In the genomic region with DNA sequence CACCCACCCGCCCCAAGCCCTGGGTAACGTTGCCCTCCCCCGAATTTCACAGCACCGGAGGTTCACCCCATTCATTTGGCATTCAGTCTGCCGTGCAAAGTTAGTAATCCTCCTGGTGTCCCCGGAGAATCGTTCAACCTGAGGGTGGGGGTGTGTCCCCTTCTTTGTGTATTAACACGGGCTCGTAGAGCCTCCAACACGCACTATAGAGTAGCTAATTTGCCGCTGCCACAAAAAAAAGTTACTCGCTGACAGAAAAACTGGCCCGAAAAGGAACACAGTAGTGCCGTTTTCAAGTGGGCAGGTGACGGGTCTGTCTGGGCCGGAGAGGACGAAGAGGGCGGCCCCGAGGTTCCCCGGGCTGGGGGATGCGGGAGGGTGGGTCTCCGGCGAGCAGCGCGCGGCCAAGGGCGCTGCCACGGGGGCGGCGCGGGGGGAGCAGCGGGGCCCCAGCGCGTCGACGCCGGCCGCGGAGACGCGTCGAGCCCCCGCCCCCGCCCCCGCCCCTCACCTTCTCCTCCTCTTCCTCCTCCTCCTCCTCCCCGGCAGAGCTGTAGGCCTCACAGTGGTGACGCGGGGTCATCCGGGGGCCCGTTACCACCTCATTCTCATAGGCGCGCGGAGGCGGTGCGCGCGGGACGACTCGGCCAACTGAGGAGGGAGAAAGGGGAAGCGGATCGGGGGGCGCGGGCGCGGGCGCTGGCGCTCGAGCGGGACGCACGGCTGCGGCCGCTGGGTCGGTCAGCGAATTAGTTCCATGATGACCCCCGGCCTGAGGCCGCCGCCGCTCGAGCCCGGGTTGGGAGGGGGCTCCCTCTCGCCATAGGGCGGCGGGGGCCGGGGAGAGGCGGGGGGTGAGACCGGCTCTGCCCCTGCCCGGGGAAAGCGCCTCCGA, we compare ENCODE assay signal across 8 cellular contexts. TPM values are rescaled to one million over a fixed set of nuclear protein-coding genes. Genes with fewer than 3 reads are reported as not detected.
DNase-seq lines count a peak whose midpoint lies in the region; ATAC-seq and TF ChIP-seq lines count a peak whose summit lies in the region.

No MANE protein-coding gene starts in this region.

- H4K91ac ChIP-seq in mesenchymal stem cell (ENCODE audit: low read length): no peak overlapping the region

- H2AK5ac ChIP-seq in mesenchymal stem cell (ENCODE audit: low read length, severe bottlenecking): no peak overlapping the region

- peak overlapping the region; percentile 88 to 99 for H3K14ac ChIP-seq in mesenchymal stem cell (ENCODE audit: low read length in 2 of 2)

- H4K8ac ChIP-seq in mesenchymal stem cell (ENCODE audit: low read length): peak overlapping the region; percentile 27

- H2BK15ac ChIP-seq in mesenchymal stem cell (ENCODE audit: low read depth, poor library complexity, severe bottlenecking): peak overlapping the region; percentile 60

- H2BK120ac ChIP-seq in mesenchymal stem cell (ENCODE audit: low read depth, low read length): peak overlapping the region; percentile 98

- peak overlapping the region; percentile 71 for H2AFZ ChIP-seq in mesenchymal stem cell (ENCODE audit: low read depth, low read length)

- in situ Hi-C loops in GM13976 (cut with MboI; ENCODE audit: low sequenced_read_pairs, unreplicated experiment): no loop called here

- peak overlapping the region; percentile 63 for H3K4me2 ChIP-seq in mesenchymal stem cell (ENCODE audit: low read length, poor library complexity, severe bottlenecking)

- H3K4me1 Mint-ChIP-seq in activated CD4-positive, alpha-beta memory T cell treated with anti-CD3 and anti-CD28 coated beads for 36 hours (ENCODE audit: low read depth): peaks cover 29% of the 10 kb centered on the region

- intact Hi-C loops in activated CD4-positive, alpha-beta memory T cell treated with anti-CD3 and anti-CD28 coated beads for 36 hours (cut with micrococcal nuclease): loop anchor here (5.0 to 10.0 kb wide), 5 partner anchors 750 to 1563 kb away; partner anchors contain the start of genes RCHY1, SCARB2, THAP6 and USO1

- H3K23ac ChIP-seq in mesenchymal stem cell (ENCODE audit: low read length in 2 of 2): peak overlapping the region in 1 of 2 experiments; percentile 99

- WGBS in mesenchymal stem cell: under 1% methylated on average over 53 of the region's 90 CpGs

- TF ChIP-seq CTCF in GM13976 (IDR thresholded peaks at IDR 0.05; ENCODE audit: borderline replicate concordance, control extremely low read depth, extremely low read depth, insufficient read depth, missing control alignments): no peak

- peak overlapping the region; percentile 84 to 98 for H3K4ac ChIP-seq in mesenchymal stem cell (ENCODE audit: low read depth in 1 of 2, low read length in 2 of 2)

- peak overlapping the region; percentile 85 to 87 for H3K4me3 ChIP-seq in mesenchymal stem cell (ENCODE audit: insufficient read depth in 1 of 2, low read depth in 1 of 2, low read length in 2 of 2)

- H3K18ac ChIP-seq in mesenchymal stem cell (ENCODE audit: low read depth in 1 of 2, low read length in 2 of 2): peak overlapping the region; percentile 87 to 90

- no peaks in the 10 kb centered on the region for H3K9me3 Mint-ChIP-seq in activated CD4-positive, alpha-beta memory T cell treated with anti-CD3 and anti-CD28 coated beads for 36 hours

- H2BK5ac ChIP-seq in mesenchymal stem cell (ENCODE audit: low read depth, low read length, poor library complexity, severe bottlenecking): peak overlapping the region; percentile 96

- peaks cover 14% of the 10 kb centered on the region for H3K36me3 Mint-ChIP-seq in activated CD4-positive, alpha-beta memory T cell treated with anti-CD3 and anti-CD28 coated beads for 36 hours

- peak overlapping the region; percentile 100 for H3K9ac ChIP-seq in mesenchymal stem cell (ENCODE audit: low read length)

- CTCF ChIA-PET in activated CD4-positive, alpha-beta memory T cell treated with anti-CD3 and anti-CD28 coated beads for 36 hours (lab: Charles Lee): interaction anchor here (1.6 to 3.2 kb wide), 3 partner anchors 20 to 128 kb away, joined by 6 to 12 read pairs (median 8); no protein-coding TSS in a partner anchor

- H2BK12ac ChIP-seq in mesenchymal stem cell (ENCODE audit: low read length in 2 of 2): peak overlapping the region in 1 of 2 experiments; percentile 88

- H3K27ac Mint-ChIP-seq in activated CD4-positive, alpha-beta memory T cell treated with anti-CD3 and anti-CD28 coated beads for 36 hours: no peak overlapping the region

- H3K4me1 ChIP-seq in mesenchymal stem cell (ENCODE audit: control insufficient read depth, insufficient read depth, low read depth, low read length): peaks cover 1% of the 10 kb centered on the region

- H3K27ac ChIP-seq in mesenchymal stem cell (ENCODE audit: low read length, poor library complexity, severe bottlenecking): peak overlapping the region; percentile 100

- ATAC-seq in HG02623 (IDR thresholded peaks at IDR 0.05; ENCODE audit: unreplicated experiment): peak; percentile 54

- no peaks in the 10 kb centered on the region for H3K36me3 ChIP-seq in mesenchymal stem cell (ENCODE audit: control insufficient read depth in 1 of 2, insufficient read depth in 2 of 2, low read depth in 1 of 2, low read length in 2 of 2)

- POLR2A ChIA-PET in activated CD4-positive, alpha-beta memory T cell treated with anti-CD3 and anti-CD28 coated beads for 36 hours (lab: Charles Lee): interaction anchor here (0.6 to 1.0 kb wide), 2 partner anchors 743 to 1865 kb away, joined by 3 read pairs; no protein-coding TSS in a partner anchor

- H3K9me3 ChIP-seq in mesenchymal stem cell (ENCODE audit: control insufficient read depth, low read length): no peaks in the 10 kb centered on the region

- H3K27me3 ChIP-seq in mesenchymal stem cell (ENCODE audit: control insufficient read depth in 1 of 2, insufficient read depth in 1 of 2, low read length in 2 of 2): no peaks in the 10 kb centered on the region

- peak overlapping the region; percentile 93 for H3K4me3 Mint-ChIP-seq in activated CD4-positive, alpha-beta memory T cell treated with anti-CD3 and anti-CD28 coated beads for 36 hours

- DNase-seq in GM13976 (ENCODE audit: low spot score): peak; percentile 81
- peak; percentile 26 to 54 for DNase-seq in NCI-H1930 (lab: John Stamatoyannopoulos, UW)
- peak; percentile 86 for DNase-seq in activated CD4-positive, alpha-beta memory T cell treated with anti-CD3 and anti-CD28 coated beads for 36 hours
- DNase-seq in effector CD4-positive, alpha-beta T cell: peak; percentile 73
- peak; percentile 72 for DNase-seq in mesenchymal stem cell
- DNase-seq in stimulated activated CD8-positive, alpha-beta memory T cell treated with anti-CD3 and anti-CD28 coated beads, Interleukin-12 subunit alpha, Interleukin-12 subunit beta, amount 100 ng/mL, for 4 hours (ENCODE audit: low read depth): peak; percentile 68
- DNase-seq in DMS153 treated with DMSO at 0.1 percent for 48 hours (lab: John Stamatoyannopoulos, UW; ENCODE audit: unreplicated experiment): no peak

- H3K27me3 Mint-ChIP-seq in activated CD4-positive, alpha-beta memory T cell treated with anti-CD3 and anti-CD28 coated beads for 36 hours: no peaks in the 10 kb centered on the region

- peaks cover 9% of the 10 kb centered on the region for H3K79me1 ChIP-seq in mesenchymal stem cell (replicated peaks; ENCODE audit: low read length, poor library complexity, severe bottlenecking)

RNA-seq across cellular contexts. Expression of gene CCNI, which starts 0.6 kb away (rescaled TPM):
- 100 to 1,000 TPM; 259 to 264 TPM for total RNA-seq in activated CD4-positive, alpha-beta memory T cell treated with anti-CD3 and anti-CD28 coated beads for 36 hours
- 206 TPM for polyA plus RNA-seq in mesenchymal stem cell (2013, experiment 1 of 2)
- polyA plus RNA-seq in mesenchymal stem cell (2013, experiment 2 of 2): 214 TPM
